Comparison of ENCODE assay signal across 8 cellular contexts in genomic region chr3:160665784-160666526, GRCh38. TPM values are rescaled to one million over a fixed set of nuclear protein-coding genes. Genes with fewer than 3 reads are reported as not detected.
A peak's percentile ranks its signal among the peaks of the same experiment; 100 is the strongest.
DNase-seq lines count a peak whose midpoint lies in the region; ATAC-seq and TF ChIP-seq lines count a peak whose summit lies in the region.

No MANE protein-coding gene starts in this region.

- H3K27ac ChIP-seq in SU-DHL-6 (ENCODE audit: low read depth, low read length) (no peak overlapping the region), trophoblast cell (ENCODE audit: low read depth, low read length) (no peak overlapping the region)

- no peaks in the 10 kb centered on the region for H4K20me1 ChIP-seq in SU-DHL-6 (ENCODE audit: low read depth, low read length)

- H4K12ac ChIP-seq in trophoblast cell (ENCODE audit: low read depth, low read length), result no peak overlapping the region

- no peak overlapping the region for H3K23ac ChIP-seq in trophoblast cell (ENCODE audit: low read length)

- no peak overlapping the region for H3K4me3 ChIP-seq in AG10803 (ENCODE audit: low read length)
- H3K4me3 ChIP-seq in SU-DHL-6 (ENCODE audit: insufficient read depth, low read length, poor library complexity, severe bottlenecking), result no peak overlapping the region
- H3K4me3 ChIP-seq in trophoblast cell (ENCODE audit: low read depth, low read length), result no peak overlapping the region

- H3F3A ChIP-seq in SU-DHL-6 (ENCODE audit: insufficient read depth), result no peaks in the 10 kb centered on the region

- H3K9ac ChIP-seq in SU-DHL-6 (ENCODE audit: low read length), result no peak overlapping the region
- no peak overlapping the region for H3K9ac ChIP-seq in trophoblast cell (ENCODE audit: low read length)

- H3K27me3 ChIP-seq in SU-DHL-6 (ENCODE audit: low read length) (no peaks in the 10 kb centered on the region), trophoblast cell (ENCODE audit: insufficient read depth, low read length) (no peaks in the 10 kb centered on the region)

- no CpG with 5 or more reads among the region's 4 CpGs for WGBS in trophoblast cell (ENCODE audit: extremely low coverage, insufficient coverage, insufficient read length)

- peak overlapping the region; percentile 64 for H2BK12ac ChIP-seq in trophoblast cell (ENCODE audit: low read length)

- TF ChIP-seq CTCF in AG10803 (conservative IDR thresholded peaks at IDR 0.05; ENCODE audit: low read length), result no peak
- no peak for TF ChIP-seq CTCF in SU-DHL-6 (IDR thresholded peaks at IDR 0.05; ENCODE audit: insufficient read depth, low read length, poor library complexity, severe bottlenecking)

- peak overlapping the region; percentile 14 for H4K91ac ChIP-seq in trophoblast cell (ENCODE audit: low read depth, low read length)

- H3K9me2 ChIP-seq in SU-DHL-6 (replicated peaks; ENCODE audit: insufficient read depth, low read length), result no peaks in the 10 kb centered on the region

- H3K36me3 ChIP-seq in SU-DHL-6 (ENCODE audit: low read length), result no peaks in the 10 kb centered on the region
- no peaks in the 10 kb centered on the region for H3K36me3 ChIP-seq in trophoblast cell (ENCODE audit: control insufficient read depth in 1 of 2, insufficient read depth in 2 of 2, low read length in 2 of 2)

- no peak overlapping the region for H2BK120ac ChIP-seq in trophoblast cell (ENCODE audit: insufficient read depth, low read length, poor library complexity)

- no peak overlapping the region for H3K4ac ChIP-seq in trophoblast cell (ENCODE audit: low read depth, low read length)

- no peak overlapping the region for H3K18ac ChIP-seq in trophoblast cell (ENCODE audit: low read length)

- TF ChIP-seq POLR2A in GM19099 (IDR thresholded peaks at IDR 0.05; ENCODE audit: extremely low read depth, insufficient read length, low read depth), result peak; percentile 15

- H3K4me2 ChIP-seq in SU-DHL-6 (ENCODE audit: low read depth, low read length, poor library complexity, severe bottlenecking), result peak overlapping the region; percentile 39
- H3K4me2 ChIP-seq in trophoblast cell (ENCODE audit: low read length), result no peak overlapping the region

- no peak overlapping the region for H3K14ac ChIP-seq in trophoblast cell (ENCODE audit: low read length)

- no peaks in the 10 kb centered on the region for H3K79me1 ChIP-seq in trophoblast cell (ENCODE audit: low read length)

- DNase-seq in AG10803 (ENCODE audit: low read depth), result peak; percentile 75
- no peak for DNase-seq in trophoblast cell
- no peak for DNase-seq in stimulated activated naive CD4-positive, alpha-beta T cell treated with Interleukin-2 at 50 U/mL for 16 hours (lab: John Stamatoyannopoulos, UW)
- DNase-seq in Right ventricle myocardium superior, result no peak
- no peak for DNase-seq in NCI-H2196 treated with DMSO at 0.1 percent for 48 hours (lab: John Stamatoyannopoulos, UW; ENCODE audit: unreplicated experiment)

- peak overlapping the region; percentile 70 for H4K8ac ChIP-seq in trophoblast cell (ENCODE audit: low read depth, low read length)

- H2AK5ac ChIP-seq in trophoblast cell (ENCODE audit: low read length), result no peak overlapping the region

- H2BK5ac ChIP-seq in trophoblast cell (ENCODE audit: low read depth, low read length, poor library complexity), result no peak overlapping the region

- H2AFZ ChIP-seq in SU-DHL-6 (ENCODE audit: low read depth, low read length, severe bottlenecking) (peak overlapping the region; percentile 30), trophoblast cell (ENCODE audit: insufficient read depth, low read length, poor library complexity) (no peak overlapping the region)

- H3K79me2 ChIP-seq in SU-DHL-6 (ENCODE audit: insufficient read depth, low read length), result no peaks in the 10 kb centered on the region
- H3K79me2 ChIP-seq in trophoblast cell (ENCODE audit: control insufficient read depth, insufficient read depth, low read length, poor library complexity), result no peaks in the 10 kb centered on the region

- intact Hi-C loops in Right ventricle myocardium superior (cut with DNase I), result no loop called here

- peaks cover 5 to 7% of the 10 kb centered on the region in 2 experiments for H3K4me1 ChIP-seq in trophoblast cell (ENCODE audit: control insufficient read depth in 1 of 2, insufficient read depth in 2 of 2, low read length in 2 of 2)

- H3K9me3 ChIP-seq in SU-DHL-6 (ENCODE audit: insufficient read depth, low read length), result no peaks in the 10 kb centered on the region
- no peaks in the 10 kb centered on the region for H3K9me3 ChIP-seq in trophoblast cell (ENCODE audit: insufficient read depth, low read depth, low read length)

- ATAC-seq in HG03097 (IDR thresholded peaks at IDR 0.05; ENCODE audit: low FRiP score, unreplicated experiment) (peak; percentile 88), Right ventricle myocardium superior (ENCODE audit: poor library complexity) (no peak)

RNA-seq across cellular contexts. Expression of gene ARL14, which starts 11.0 kb away (rescaled TPM):
- polyA plus RNA-seq in trophoblast cell (2013), result 0.04 and 0.07 TPM in 2 replicates
- not detected for total RNA-seq in Right ventricle myocardium superior
